In the genomic region with DNA sequence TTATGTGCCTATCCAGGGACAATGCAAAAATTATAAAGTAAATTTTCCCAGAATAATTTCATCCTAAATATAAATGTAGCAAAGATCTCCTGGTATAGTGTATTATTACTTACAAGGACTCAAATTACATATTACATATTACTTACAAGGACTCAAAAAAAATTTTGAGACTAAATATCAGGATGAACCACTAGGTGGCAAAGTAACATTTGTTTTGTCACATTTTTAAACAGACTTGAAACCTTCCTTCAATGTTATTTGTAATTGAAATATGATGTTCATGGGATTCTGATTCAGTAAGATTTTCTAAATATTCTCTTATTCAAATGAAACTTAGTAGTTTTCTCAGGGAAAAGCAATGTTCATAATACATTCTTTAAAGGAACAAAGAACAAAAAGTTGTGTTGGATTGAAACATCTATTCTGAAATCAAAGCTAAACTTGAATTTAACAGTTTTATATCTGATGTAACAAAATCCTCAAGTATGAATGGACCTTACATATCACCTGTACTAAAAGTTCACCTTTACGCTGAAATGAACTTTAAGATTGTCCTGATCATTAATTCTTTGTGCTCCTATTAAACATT, we compare ENCODE assay signal across 8 cellular contexts.
A peak's percentile ranks its signal among the peaks of the same experiment; 100 is the strongest.
DNase-seq lines count a peak whose midpoint lies in the region; ATAC-seq and FAIRE-seq lines count a peak whose summit lies in the region.

No MANE protein-coding gene starts in this region.

- no peaks in the 10 kb centered on the region for H3K27me3 ChIP-seq in adipocyte (replicated peaks; ENCODE audit: control insufficient read depth, insufficient read depth, low read length)

- FAIRE-seq in islet of Langerhans (lab: Jason Lieb, UNC), result peak; percentile 100

- H3K4me1 ChIP-seq in adipocyte (ENCODE audit: control insufficient read depth, insufficient read depth, low read length), result peaks cover 9% of the 10 kb centered on the region

- H3K4me3 ChIP-seq in adipocyte (ENCODE audit: low read length), result no peak overlapping the region

- H3K9ac ChIP-seq in adipocyte (ENCODE audit: low read length), result no peak overlapping the region

- peak; percentile 21 for DNase-seq in AG08395 (ENCODE audit: low spot score)
- peak; percentile 64 for DNase-seq in NCI-H2029 (lab: John Stamatoyannopoulos, UW)
- peak; percentile 89 for DNase-seq in adipocyte (ENCODE audit: low read depth)
- no peak for DNase-seq in T-helper 9 cell
- DNase-seq in activated CD4-positive, CD25-positive, alpha-beta regulatory T cell (lab: John Stamatoyannopoulos, UW), result no peak

- H3K36me3 ChIP-seq in adipocyte (ENCODE audit: control insufficient read depth, insufficient read depth, low read length, severe bottlenecking), result no peaks in the 10 kb centered on the region

- ATAC-seq in GM18867 (IDR thresholded peaks at IDR 0.05; ENCODE audit: unreplicated experiment), result peak; percentile 74
- ATAC-seq in HG02642 (IDR thresholded peaks at IDR 0.05; ENCODE audit: poor library complexity, unreplicated experiment), result no peak

- peaks cover 6% of the 10 kb centered on the region for H3K9me3 ChIP-seq in adipocyte (ENCODE audit: control insufficient read depth, low read length)

Comparison
In these comparisons a context has a peak if more than half of its experiments do, and no peak if none do; other contexts are left out.
1. DNase-seq: peak in AG08395 (single experiment), NCI-H2029 (single experiment) and adipocyte (single experiment); none in T-helper 9 cell (single experiment) and activated CD4-positive, CD25-positive, alpha-beta regulatory T cell (0 of 4).